In genomic region chr3:127791221-127791913, GRCh38 we compare ENCODE assay signal across 8 cellular contexts. TPM values are rescaled to one million over a fixed set of nuclear protein-coding genes. Genes with fewer than 3 reads are reported as not detected.
DNase-seq lines count a peak whose midpoint lies in the region; ATAC-seq, FAIRE-seq and TF ChIP-seq lines count a peak whose summit lies in the region.

No MANE protein-coding gene starts in this region.

- H3K27ac Mint-ChIP-seq in T-helper 17 cell = no peak overlapping the region

- H3K9me3 ChIP-seq in Karpas-422 (ENCODE audit: low read length) (no peaks in the 10 kb centered on the region), T-helper 17 cell (ENCODE audit: control insufficient read depth, low read length, poor library complexity, severe bottlenecking) (no peaks in the 10 kb centered on the region)

- H3K27me3 Mint-ChIP-seq in T-helper 17 cell = peaks cover 33% of the 10 kb centered on the region

- peaks cover 2% of the 10 kb centered on the region for H3K36me3 Mint-ChIP-seq in T-helper 17 cell (ENCODE audit: low read depth)

- no peak overlapping the region for H3K4me3 Mint-ChIP-seq in T-helper 17 cell

- peak overlapping the region; percentile 45 for H3K4me2 ChIP-seq in Karpas-422 (ENCODE audit: low read depth, low read length, poor library complexity, severe bottlenecking)

- H3K79me2 ChIP-seq in Karpas-422 (ENCODE audit: low read length) = peaks cover 34% of the 10 kb centered on the region

- DNase-seq in activated CD4-positive, alpha-beta T cell treated with anti-CD3 and anti-CD28 coated beads for 48 hours = peak; percentile 19
- no peak for DNase-seq in activated CD4-positive, alpha-beta T cell treated with anti-CD3 and anti-CD28 coated beads for 1 hour
- DNase-seq in Karpas-422 (peak; percentile 84), T-helper 17 cell (no peak), foreskin keratinocyte (peak; percentile 40 to 66), frontal cortex (ENCODE audit: low spot score in 2 of 2) (no peak)
- DNase-seq in stimulated activated naive CD8-positive, alpha-beta T cell treated with anti-CD3 and anti-CD28 coated beads, Interleukin-15, Interleukin-2, amounts not matched to agents 100 U/mL and 50 U/mL, for 24 hours = peak; percentile 17

- peak; percentile 76 for ATAC-seq in GM21515 (IDR thresholded peaks at IDR 0.05; ENCODE audit: unreplicated experiment)
- peak; percentile 32 for ATAC-seq in T-helper 17 cell
- ATAC-seq in foreskin keratinocyte = peak; percentile 65
- ATAC-seq in stimulated activated naive CD8-positive, alpha-beta T cell treated with anti-CD3 and anti-CD28 coated beads, Interleukin-15, Interleukin-2, amounts not matched to agents 100 U/mL and 50 U/mL, for 24 hours = peak; percentile 52

- H3K9me2 ChIP-seq in Karpas-422 (replicated peaks; ENCODE audit: insufficient read depth, low read length) = no peaks in the 10 kb centered on the region

- FAIRE-seq in frontal cortex (lab: Jason Lieb, UNC) = no peak

- peaks cover 4% of the 10 kb centered on the region for H3K4me1 Mint-ChIP-seq in T-helper 17 cell

- peak; percentile 67 for TF ChIP-seq CTCF in foreskin keratinocyte (conservative IDR thresholded peaks at IDR 0.05)

- H3K4me3 ChIP-seq in Karpas-422 (ENCODE audit: low read length) = no peak overlapping the region; the same call in 1 of the 2 replicates

- no peak overlapping the region for H2AFZ ChIP-seq in Karpas-422 (ENCODE audit: low read length)

- H3K27me3 ChIP-seq in Karpas-422 (ENCODE audit: low read length) = no peaks in the 10 kb centered on the region
- H3K27me3 ChIP-seq in foreskin keratinocyte = no peaks in the 10 kb centered on the region

- H4K20me1 ChIP-seq in Karpas-422 (ENCODE audit: insufficient read depth, low read depth, low read length) = no peaks in the 10 kb centered on the region

- H3K9ac ChIP-seq in Karpas-422 (ENCODE audit: low read length) = peak overlapping the region; percentile 46

- H3K27ac ChIP-seq in Karpas-422 (ENCODE audit: low read length) (peak overlapping the region; percentile 98), foreskin keratinocyte (peak overlapping the region; percentile 53)

- H3K4me1 ChIP-seq in Karpas-422 (ENCODE audit: low read length) = peaks cover 97% of the 10 kb centered on the region
- peaks cover 35% of the 10 kb centered on the region for H3K4me1 ChIP-seq in foreskin keratinocyte

- H3K36me3 ChIP-seq in Karpas-422 (ENCODE audit: insufficient read depth, low read length) = peaks cover 12% of the 10 kb centered on the region

RNA-seq across cellular contexts. Expression of gene MGLL, which starts 30.9 kb away (rescaled TPM):
- 58.0 and 63.3 TPM in 2 replicates for total RNA-seq in Karpas-422 (2014; rRNA removed; shearing (Covaris generic); ENCODE audit: low replicate concordance)
- total RNA-seq in T-helper 17 cell = 10 to 100 TPM in 1 of 2 donors, 1 to 10 TPM in 1; 3.3 to 28.7 TPM
- total RNA-seq in foreskin keratinocyte = 48.7 and 54.9 TPM in 2 replicates
- 37.9 and 39.9 TPM in 2 replicates for polyA plus RNA-seq in foreskin keratinocyte
- 31.4 TPM for total RNA-seq in frontal cortex

Comparison
In these comparisons a context has a peak if more than half of its experiments do, and no peak if none do; other contexts are left out.
1. DNase-seq: peak in activated CD4-positive, alpha-beta T cell treated with anti-CD3 and anti-CD28 coated beads for 48 hours (single experiment), Karpas-422 (single experiment), foreskin keratinocyte (2 of 2) and stimulated activated naive CD8-positive, alpha-beta T cell treated with anti-CD3 and anti-CD28 coated beads, Interleukin-15, Interleukin-2, amounts not matched to agents 100 U/mL and 50 U/mL, for 24 hours (single experiment); none in activated CD4-positive, alpha-beta T cell treated with anti-CD3 and anti-CD28 coated beads for 1 hour (single experiment), T-helper 17 cell (0 of 3) and frontal cortex (0 of 2).
2. Peak in every context shown above with its lines, with median percentiles within 50 percentile points of each other: ATAC-seq.